1 cellular context compared by ENCODE assay signal in genomic region chr1:121183867-121184266, GRCh38.
TF ChIP-seq lines count a peak whose summit lies in the region.

No MANE protein-coding gene starts in this region.

TF ChIP-seq in IMR-90, 13 proteins besides CTCF, POLR2A, EP300 and RAD21:
- TF ChIP-seq MXI1 (IDR thresholded peaks at IDR 0.05; ENCODE audit: borderline replicate concordance, low read depth, low read length), result 0 out of 2 replicates have a peak, but pooled peaks have one; percentile 17
